ENCODE assay signal across 1 cellular context in the genomic region with DNA sequence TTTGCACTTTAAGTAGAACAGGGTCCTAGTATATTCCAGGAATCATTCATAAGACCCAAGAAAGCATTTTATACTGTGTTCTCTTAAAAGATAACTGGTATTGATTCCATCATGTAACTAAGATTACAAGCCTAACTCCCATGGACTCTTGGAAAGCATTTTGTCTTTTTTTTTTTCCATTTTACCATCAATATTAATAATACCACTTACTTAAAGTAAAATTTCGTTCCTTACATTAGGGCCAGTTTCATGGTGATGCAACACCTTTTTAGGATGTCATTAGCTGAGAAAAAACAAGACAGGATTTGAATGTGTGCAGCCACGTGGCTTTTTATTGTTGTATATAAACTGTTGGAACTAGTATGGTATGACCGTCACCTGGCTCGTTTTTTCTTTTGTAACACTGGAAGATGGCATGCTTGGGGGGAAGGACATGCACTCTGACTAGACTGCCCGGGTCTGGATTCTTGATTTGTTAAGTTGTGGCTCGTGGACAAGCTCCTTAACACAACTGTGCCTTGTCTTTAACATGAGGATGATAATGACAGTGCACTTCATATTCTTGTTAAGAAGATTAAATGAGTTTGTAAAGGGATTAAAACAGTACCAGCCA.
A peak's percentile ranks its signal among the peaks of the same experiment; 100 is the strongest.
TF ChIP-seq lines count a peak whose summit lies in the region.

No MANE protein-coding gene starts in this region.

TF ChIP-seq in K562, 482 proteins besides CTCF, POLR2A, EP300 and RAD21 (continued from another document and continues in another):
- peak; percentile 85 for TF ChIP-seq MGA (IDR thresholded peaks at IDR 0.05)
- TF ChIP-seq POLR2AphosphoS2 (IDR thresholded peaks at IDR 0.05; ENCODE audit: low read length) = no peak
- TF ChIP-seq CC2D1A (IDR thresholded peaks at IDR 0.05) = no peak
- no peak for TF ChIP-seq MAZ (CRISPR knock-in tag; conservative IDR thresholded peaks at IDR 0.05 in 1 of 2, IDR thresholded peaks at IDR 0.05 in 1 of 2)
- no peak for TF ChIP-seq ZNF766 (CRISPR knock-in tag; conservative IDR thresholded peaks at IDR 0.05)
- TF ChIP-seq, protein P1, sequence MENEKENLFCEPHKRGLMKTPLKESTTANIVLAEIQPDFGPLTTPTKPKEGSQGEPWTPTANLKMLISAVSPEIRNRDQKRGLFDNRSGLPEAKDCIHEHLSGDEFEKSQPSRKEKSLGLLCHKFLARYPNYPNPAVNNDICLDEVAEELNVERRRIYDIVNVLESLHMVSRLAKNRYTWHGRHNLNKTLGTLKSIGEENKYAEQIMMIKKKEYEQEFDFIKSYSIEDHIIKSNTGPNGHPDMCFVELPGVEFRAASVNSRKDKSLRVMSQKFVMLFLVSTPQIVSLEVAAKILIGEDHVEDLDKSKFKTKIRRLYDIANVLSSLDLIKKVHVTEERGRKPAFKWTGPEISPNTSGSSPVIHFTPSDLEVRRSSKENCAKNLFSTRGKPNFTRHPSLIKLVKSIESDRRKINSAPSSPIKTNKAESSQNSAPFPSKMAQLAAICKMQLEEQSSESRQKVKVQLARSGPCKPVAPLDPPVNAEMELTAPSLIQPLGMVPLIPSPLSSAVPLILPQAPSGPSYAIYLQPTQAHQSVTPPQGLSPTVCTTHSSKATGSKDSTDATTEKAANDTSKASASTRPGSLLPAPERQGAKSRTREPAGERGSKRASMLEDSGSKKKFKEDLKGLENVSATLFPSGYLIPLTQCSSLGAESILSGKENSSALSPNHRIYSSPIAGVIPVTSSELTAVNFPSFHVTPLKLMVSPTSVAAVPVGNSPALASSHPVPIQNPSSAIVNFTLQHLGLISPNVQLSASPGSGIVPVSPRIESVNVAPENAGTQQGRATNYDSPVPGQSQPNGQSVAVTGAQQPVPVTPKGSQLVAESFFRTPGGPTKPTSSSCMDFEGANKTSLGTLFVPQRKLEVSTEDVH (IDR thresholded peaks at IDR 0.05; ENCODE audit: low read depth, partially characterized antibody) = peak; percentile 10
- no peak for TF ChIP-seq ZNF174 (CRISPR knock-in tag; IDR thresholded peaks at IDR 0.05)
- no peak for TF ChIP-seq HNRNPK (IDR thresholded peaks at IDR 0.05; ENCODE audit: low read depth, low read length, poor library complexity, severe bottlenecking)
- TF ChIP-seq ZNF589 (CRISPR knock-in tag; IDR thresholded peaks at IDR 0.05; ENCODE audit: low read depth) = 0 out of 2 replicates have a peak, but pooled peaks have one; percentile 45
- no peak for TF ChIP-seq ZNF140 (CRISPR knock-in tag; IDR thresholded peaks at IDR 0.05)
- no peak for TF ChIP-seq ID3 (CRISPR knock-in tag; IDR thresholded peaks at IDR 0.05)
- 0 out of 2 replicates have a peak, but pooled peaks have one; percentile 40 for TF ChIP-seq ID3 (tag; IDR thresholded peaks at IDR 0.05)
- TF ChIP-seq BRF2 (IDR thresholded peaks at IDR 0.05; ENCODE audit: borderline replicate concordance, insufficient read depth, insufficient read length) = no peak
- no peak; the same call in 1 of the 2 replicates for TF ChIP-seq ZNF316 (IDR thresholded peaks at IDR 0.05)
- TF ChIP-seq ZSCAN32 (CRISPR knock-in tag; IDR thresholded peaks at IDR 0.05) = no peak
- TF ChIP-seq ZNF695 (CRISPR knock-in tag; IDR thresholded peaks at IDR 0.05) = no peak
- TF ChIP-seq PTRF (tag; IDR thresholded peaks at IDR 0.05) = no peak
- TF ChIP-seq, protein P2, sequence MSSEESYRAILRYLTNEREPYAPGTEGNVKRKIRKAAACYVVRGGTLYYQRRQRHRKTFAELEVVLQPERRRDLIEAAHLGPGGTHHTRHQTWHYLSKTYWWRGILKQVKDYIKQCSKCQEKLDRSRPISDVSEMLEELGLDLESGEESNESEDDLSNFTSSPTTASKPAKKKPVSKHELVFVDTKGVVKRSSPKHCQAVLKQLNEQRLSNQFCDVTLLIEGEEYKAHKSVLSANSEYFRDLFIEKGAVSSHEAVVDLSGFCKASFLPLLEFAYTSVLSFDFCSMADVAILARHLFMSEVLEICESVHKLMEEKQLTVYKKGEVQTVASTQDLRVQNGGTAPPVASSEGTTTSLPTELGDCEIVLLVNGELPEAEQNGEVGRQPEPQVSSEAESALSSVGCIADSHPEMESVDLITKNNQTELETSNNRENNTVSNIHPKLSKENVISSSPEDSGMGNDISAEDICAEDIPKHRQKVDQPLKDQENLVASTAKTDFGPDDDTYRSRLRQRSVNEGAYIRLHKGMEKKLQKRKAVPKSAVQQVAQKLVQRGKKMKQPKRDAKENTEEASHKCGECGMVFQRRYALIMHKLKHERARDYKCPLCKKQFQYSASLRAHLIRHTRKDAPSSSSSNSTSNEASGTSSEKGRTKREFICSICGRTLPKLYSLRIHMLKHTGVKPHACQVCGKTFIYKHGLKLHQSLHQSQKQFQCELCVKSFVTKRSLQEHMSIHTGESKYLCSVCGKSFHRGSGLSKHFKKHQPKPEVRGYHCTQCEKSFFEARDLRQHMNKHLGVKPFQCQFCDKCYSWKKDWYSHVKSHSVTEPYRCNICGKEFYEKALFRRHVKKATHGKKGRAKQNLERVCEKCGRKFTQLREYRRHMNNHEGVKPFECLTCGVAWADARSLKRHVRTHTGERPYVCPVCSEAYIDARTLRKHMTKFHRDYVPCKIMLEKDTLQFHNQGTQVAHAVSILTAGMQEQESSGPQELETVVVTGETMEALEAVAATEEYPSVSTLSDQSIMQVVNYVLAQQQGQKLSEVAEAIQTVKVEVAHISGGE (CRISPR knock-in tag; IDR thresholded peaks at IDR 0.05) = peak in 1 of 3 experiments; percentile 26; a peak in 1 of 6 replicates
- TF ChIP-seq ZNF133 (CRISPR knock-in tag; IDR thresholded peaks at IDR 0.05) = no peak
- TF ChIP-seq MEIS2 (IDR thresholded peaks at IDR 0.05; ENCODE audit: partially characterized antibody) = no peak
- TF ChIP-seq SOX6 (IDR thresholded peaks at IDR 0.05) = peak; percentile 49; the same call in 1 of the 2 replicates
- no peak for TF ChIP-seq MTA1 (IDR thresholded peaks at IDR 0.05; ENCODE audit: borderline replicate concordance)
- TF ChIP-seq RERE (CRISPR knock-in tag; IDR thresholded peaks at IDR 0.05; ENCODE audit: borderline replicate concordance) = no peak
- no peak for TF ChIP-seq MED1 (CRISPR knock-in tag; IDR thresholded peaks at IDR 0.05; ENCODE audit: borderline replicate concordance)
- no peak for TF ChIP-seq TBP (optimal IDR thresholded peaks at IDR 0.05; ENCODE audit: low read depth, low read length)
